26 cellular contexts compared by ENCODE assay signal in the genomic region with DNA sequence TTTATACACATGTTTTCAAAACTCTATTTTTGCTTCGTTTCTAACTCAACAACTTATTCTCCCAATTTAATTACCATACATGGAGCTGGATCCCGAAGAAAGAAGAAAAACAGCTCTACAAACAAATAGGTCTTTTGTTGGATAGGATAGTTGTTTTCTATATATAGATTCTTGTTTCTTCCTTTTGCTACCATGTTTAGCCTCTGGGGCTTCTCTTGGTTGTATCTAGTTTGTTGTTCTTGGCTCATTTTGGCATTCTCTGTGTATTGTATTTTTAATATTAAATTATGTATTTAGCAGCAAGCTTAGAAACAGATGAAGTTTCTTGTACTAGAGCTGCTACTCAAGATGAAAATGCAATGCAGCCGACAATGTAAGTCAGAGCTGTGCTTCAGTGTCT.
A peak's percentile ranks its signal among the peaks of the same experiment; 100 is the strongest.
DNase-seq lines count a peak whose midpoint lies in the region; ATAC-seq and TF ChIP-seq lines count a peak whose summit lies in the region.
"Had no signal": no experiment of that assay in that cellular context is flagged by ENCODE, and none has a peak within 500 bp of the region (broad histone marks: within the 10 kb centered on the region; RNA-seq: fewer than 3 reads in every experiment).

No MANE protein-coding gene starts in this region.

- H3K27me3 Mint-ChIP-seq in nephron (ENCODE audit: low read depth), result no peaks in the 10 kb centered on the region
- H3K27me3 Mint-ChIP-seq in activated T-helper 1 cell treated with anti-CD3 and anti-CD28 coated beads, Interleukin-12 subunit alpha, Interleukin-12 subunit beta, Interleukin-2, Interleukin-4 antibody, amounts not matched to agents 30 ng/mL and 10 ng/mL and 1 ng/mL, durations not matched to agents 14 hours and 24 hours and 36 hours (ENCODE audit: insufficient read depth), result no peaks in the 10 kb centered on the region
- H3K27me3 Mint-ChIP-seq in Calu3 (ENCODE audit: unreplicated experiment), result no peaks in the 10 kb centered on the region
- H3K27me3 Mint-ChIP-seq: CD4-positive, alpha-beta T cell had no signal

- H3K36me3 Mint-ChIP-seq in nephron (ENCODE audit: low read depth) (peaks cover 13% of the 10 kb centered on the region), Calu3 (ENCODE audit: insufficient read depth, unreplicated experiment) (no peaks in the 10 kb centered on the region)
- no peaks in the 10 kb centered on the region for H3K36me3 Mint-ChIP-seq in activated T-helper 1 cell treated with anti-CD3 and anti-CD28 coated beads, Interleukin-12 subunit alpha, Interleukin-12 subunit beta, Interleukin-2, Interleukin-4 antibody, amounts not matched to agents 30 ng/mL and 10 ng/mL and 1 ng/mL, durations not matched to agents 14 hours and 24 hours and 36 hours (ENCODE audit: low read depth)

- no peaks in the 10 kb centered on the region for H3K9me3 Mint-ChIP-seq in nephron
- H3K9me3 Mint-ChIP-seq in activated T-helper 1 cell treated with anti-CD3 and anti-CD28 coated beads, Interleukin-12 subunit alpha, Interleukin-12 subunit beta, Interleukin-2, Interleukin-4 antibody, amounts not matched to agents 30 ng/mL and 10 ng/mL and 1 ng/mL, durations not matched to agents 14 hours and 24 hours and 36 hours, result peaks cover 4% of the 10 kb centered on the region
- H3K9me3 Mint-ChIP-seq in Calu3 (ENCODE audit: low read depth, unreplicated experiment), result no peaks in the 10 kb centered on the region

- H3K4me3 Mint-ChIP-seq in nephron (peak overlapping the region in 2 of 3 experiments; percentile 16 to 29), Calu3 (ENCODE audit: low read depth, unreplicated experiment) (no peak overlapping the region)
- H3K4me3 Mint-ChIP-seq in activated T-helper 1 cell treated with anti-CD3 and anti-CD28 coated beads, Interleukin-12 subunit alpha, Interleukin-12 subunit beta, Interleukin-2, Interleukin-4 antibody, amounts not matched to agents 30 ng/mL and 10 ng/mL and 1 ng/mL, durations not matched to agents 14 hours and 24 hours and 36 hours, result no peak overlapping the region
- H3K4me3 Mint-ChIP-seq: CD4-positive, alpha-beta T cell had no signal

- no peak overlapping the region for H3K4me3 ChIP-seq in left ventricle myocardium inferior
- H3K4me3 ChIP-seq: A549; BLaER1 treated with 17β-estradiol and CSF1 and Interleukin-3, amounts not matched to agents 10 nM and 100 nM; GM12878; HAP-1 had no signal

- H3K9me3 ChIP-seq in left ventricle myocardium inferior (replicated peaks), result peaks cover 17% of the 10 kb centered on the region
- H3K9me3 ChIP-seq: HAP-1 had no signal

- peaks cover 9% of the 10 kb centered on the region for H3K36me3 ChIP-seq in left ventricle myocardium inferior
- H3K36me3 ChIP-seq: BLaER1 treated with 17β-estradiol and CSF1 and Interleukin-3, amounts not matched to agents 10 nM and 100 nM; HAP-1 had no signal

- TF ChIP-seq CTCF in left ventricle myocardium inferior (IDR thresholded peaks at IDR 0.05; ENCODE audit: borderline replicate concordance), result no peak
- no peak for TF ChIP-seq CTCF in nephron (IDR thresholded peaks at IDR 0.05; ENCODE audit: unreplicated experiment in 3 of 3)
- TF ChIP-seq CTCF in Calu3 (IDR thresholded peaks at IDR 0.05; ENCODE audit: unreplicated experiment), result no peak

- BruUV-seq in Calu3 (replicated peaks; lab: Mats Ljungman, UMichigan), result no TSS peak

- CTCF ChIA-PET in Calu3 (lab: Charles Lee), result no interaction called here

- no peak for ATAC-seq in Right ventricle myocardium inferior
- ATAC-seq: A549, GM12878 had no signal

- H3K27ac Mint-ChIP-seq in nephron, result peak overlapping the region; percentile 85 to 92 (median 90)
- H3K27ac Mint-ChIP-seq in activated T-helper 1 cell treated with anti-CD3 and anti-CD28 coated beads, Interleukin-12 subunit alpha, Interleukin-12 subunit beta, Interleukin-2, Interleukin-4 antibody, amounts not matched to agents 30 ng/mL and 10 ng/mL and 1 ng/mL, durations not matched to agents 14 hours and 24 hours and 36 hours, result no peak overlapping the region
- no peak overlapping the region for H3K27ac Mint-ChIP-seq in Calu3 (ENCODE audit: unreplicated experiment)
- H3K27ac Mint-ChIP-seq: CD4-positive, alpha-beta T cell had no signal

- H3K4me1 ChIP-seq in left ventricle myocardium inferior, result peaks cover 52% of the 10 kb centered on the region
- H3K4me1 ChIP-seq: BLaER1 treated with 17β-estradiol and CSF1 and Interleukin-3, amounts not matched to agents 10 nM and 100 nM had no signal

- DNase-seq in left ventricle myocardium inferior (no peak), Right ventricle myocardium inferior (ENCODE audit: missing footprints) (no peak), SK-MEL-5 (ENCODE audit: low read depth, low spot score) (peak; percentile 63), epidermal melanocyte (ENCODE audit: insufficient read length, low spot score) (peak; percentile 44), Calu3 (no peak), T-helper 9 cell (no peak)
- DNase-seq in activated T-helper 1 cell treated with anti-CD3 and anti-CD28 coated beads, Interleukin-12 subunit alpha, Interleukin-12 subunit beta, Interleukin-2, Interleukin-4 antibody, amounts not matched to agents 30 ng/mL and 10 ng/mL and 1 ng/mL, durations not matched to agents 14 hours and 24 hours and 36 hours (ENCODE audit: low spot score), result no peak
- DNase-seq: AML-193; CD4-positive, alpha-beta T cell; COR-L47; EL; GDM1; GOT3; NCI-H1092; NCI-H1417 treated with DMSO at 0.1 percent for 48 hours; NCI-H1694 treated with DMSO at 0.1 percent for 48 hours; NCI-H2081; NCI-H2227 treated with DMSO at 0.1 percent for 48 hours; NCI-H69; SIG-M5 had no signal

- H3K4me1 Mint-ChIP-seq in nephron (peaks cover 30% of the 10 kb centered on the region), Calu3 (ENCODE audit: low read depth, unreplicated experiment) (no peaks in the 10 kb centered on the region)
- H3K4me1 Mint-ChIP-seq in activated T-helper 1 cell treated with anti-CD3 and anti-CD28 coated beads, Interleukin-12 subunit alpha, Interleukin-12 subunit beta, Interleukin-2, Interleukin-4 antibody, amounts not matched to agents 30 ng/mL and 10 ng/mL and 1 ng/mL, durations not matched to agents 14 hours and 24 hours and 36 hours (ENCODE audit: low read depth), result no peaks in the 10 kb centered on the region

- intact Hi-C loops in left ventricle myocardium inferior (cut with micrococcal nuclease) (loop anchor here (10.0 kb wide), 1 partner anchor 275 kb away; no protein-coding TSS in a partner anchor), Right ventricle myocardium inferior (cut with DNase I) (no loop called here), Calu3 (cut with micrococcal nuclease; ENCODE audit: unreplicated experiment) (no loop called here)
- intact Hi-C loops in activated T-helper 1 cell treated with anti-CD3 and anti-CD28 coated beads, Interleukin-12 subunit alpha, Interleukin-12 subunit beta, Interleukin-2, Interleukin-4 antibody, amounts not matched to agents 30 ng/mL and 10 ng/mL and 1 ng/mL, durations not matched to agents 14 hours and 24 hours and 36 hours (cut with micrococcal nuclease), result no loop called here

- peak overlapping the region; percentile 67 for H3K27ac ChIP-seq in left ventricle myocardium inferior (replicated peaks)
- H3K27ac ChIP-seq: A549; BLaER1 treated with 17β-estradiol and CSF1 and Interleukin-3, amounts not matched to agents 10 nM and 100 nM; RWPE1 had no signal

- H3K27me3 ChIP-seq in left ventricle myocardium inferior (ENCODE audit: low read depth), result no peaks in the 10 kb centered on the region
- H3K27me3 ChIP-seq: BLaER1 treated with 17β-estradiol and CSF1 and Interleukin-3, amounts not matched to agents 10 nM and 100 nM had no signal

- in situ Hi-C loops in SK-MEL-5 (cut with HindIII; ENCODE audit: low pct_unique_long_range_greater_than_20kb, low sequenced_read_pairs), result no loop called here

Comparison
In these comparisons a context has a peak if more than half of its experiments do, and no peak if none do; other contexts are left out.
1. DNase-seq: peak in SK-MEL-5 (single experiment) and epidermal melanocyte (single experiment); none in left ventricle myocardium inferior (single experiment), Right ventricle myocardium inferior (single experiment), activated T-helper 1 cell treated with anti-CD3 and anti-CD28 coated beads, Interleukin-12 subunit alpha, Interleukin-12 subunit beta, Interleukin-2, Interleukin-4 antibody, amounts not matched to agents 30 ng/mL and 10 ng/mL and 1 ng/mL, durations not matched to agents 14 hours and 24 hours and 36 hours (single experiment), Calu3 (single experiment) and T-helper 9 cell (single experiment).
2. H3K27ac Mint-ChIP-seq: peak in nephron (3 of 3); none in activated T-helper 1 cell treated with anti-CD3 and anti-CD28 coated beads, Interleukin-12 subunit alpha, Interleukin-12 subunit beta, Interleukin-2, Interleukin-4 antibody, amounts not matched to agents 30 ng/mL and 10 ng/mL and 1 ng/mL, durations not matched to agents 14 hours and 24 hours and 36 hours (single experiment) and Calu3 (single experiment).
3. H3K4me3 Mint-ChIP-seq: peak in nephron (2 of 3); none in activated T-helper 1 cell treated with anti-CD3 and anti-CD28 coated beads, Interleukin-12 subunit alpha, Interleukin-12 subunit beta, Interleukin-2, Interleukin-4 antibody, amounts not matched to agents 30 ng/mL and 10 ng/mL and 1 ng/mL, durations not matched to agents 14 hours and 24 hours and 36 hours (single experiment) and Calu3 (single experiment).